ENCODE assay signal across 11 cellular contexts in the genomic region with DNA sequence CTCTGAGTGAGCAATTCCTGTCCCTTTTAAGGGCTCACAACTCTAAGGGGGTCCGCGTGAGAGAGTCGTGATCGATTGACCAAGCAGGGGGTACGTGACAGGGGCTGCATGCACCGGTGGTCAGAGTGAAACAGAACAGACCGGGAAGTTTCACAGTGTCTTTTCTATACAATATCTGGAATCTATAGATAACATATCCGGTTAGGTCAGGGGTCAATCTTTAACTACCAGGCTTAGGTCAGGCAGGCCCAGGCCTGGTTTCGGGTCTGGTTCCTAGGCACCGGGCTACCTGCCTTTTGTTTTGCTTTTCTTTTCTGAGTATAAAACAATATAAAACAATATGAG. TPM values are rescaled to one million over a fixed set of nuclear protein-coding genes. Genes with fewer than 3 reads are reported as not detected.
DNase-seq lines count a peak whose midpoint lies in the region; ATAC-seq and TF ChIP-seq lines count a peak whose summit lies in the region.
"Not testable (repeated sequence)": the region's sequence is repeated elsewhere in the genome, so short reads cannot be mapped to it uniquely, and the experiment has no call there.
"Had no signal": no experiment of that assay in that cellular context is flagged by ENCODE, and none has a peak within 500 bp of the region (broad histone marks: within the 10 kb centered on the region; RNA-seq: fewer than 3 reads in every experiment).

No MANE protein-coding gene starts in this region.

- ATAC-seq in GM19025 (IDR thresholded peaks at IDR 0.05; ENCODE audit: low read depth, unreplicated experiment), result peak; percentile 18
- ATAC-seq in IMR-90 (ENCODE audit: low read depth); activated T-cell treated with anti-CD3 and anti-CD28 coated beads, Interleukin-2, amount 50 U/mL, for 72 hours (replicated peaks in 1 of 2): not testable (repeated sequence)

- not testable (repeated sequence) for H3K79me1 ChIP-seq in IMR-90 (ENCODE audit: low read depth in 1 of 2, low read length in 2 of 2)

- H3K27ac Mint-ChIP-seq in HFFc6; dendritic cell treated with granulocyte-macrophage colony-stimulating factor and Interleukin-4, amounts not matched to agents 40 ng/mL and 50 ng/mL, for 4 days: not testable (repeated sequence)
- peak overlapping the region; percentile 18 for H3K27ac Mint-ChIP-seq in activated T-cell treated with anti-CD3 and anti-CD28 coated beads, Interleukin-2, amount 50 U/mL, for 72 hours
- H3K27ac Mint-ChIP-seq in neural progenitor cell, result peak overlapping the region; percentile 59

- not testable (repeated sequence) for H3K4ac ChIP-seq in IMR-90 (ENCODE audit: low read depth, low read length)

- not testable (repeated sequence) for BruUV-seq in IMR-90 (replicated peaks; lab: Mats Ljungman, UMichigan)

- H3K79me2 ChIP-seq in ACC112 (ENCODE audit: control insufficient read depth, insufficient read depth, low read length, unreplicated experiment); hepatocyte; neural progenitor cell (ENCODE audit: low read depth): not testable (repeated sequence)

- H3K18ac ChIP-seq in IMR-90 (ENCODE audit: low read depth, low read length), result not testable (repeated sequence)

- H3K56ac ChIP-seq in IMR-90 (ENCODE audit: extremely low read depth, insufficient read depth, low read length), result not testable (repeated sequence)

- not testable (repeated sequence) for DNase-seq in HFFc6; IMR-90; activated T-cell treated with anti-CD3 and anti-CD28 coated beads, Interleukin-2, amount 50 U/mL, for 72 hours; hepatocyte (ENCODE audit: low spot score); neural progenitor cell (ENCODE audit: low spot score)

- H3K9me3 Mint-ChIP-seq in HFFc6; activated T-cell treated with anti-CD3 and anti-CD28 coated beads, Interleukin-2, amount 50 U/mL, for 72 hours; neural progenitor cell: not testable (repeated sequence)
- peaks cover 12% of the 10 kb centered on the region for H3K9me3 Mint-ChIP-seq in dendritic cell treated with granulocyte-macrophage colony-stimulating factor and Interleukin-4, amounts not matched to agents 40 ng/mL and 50 ng/mL, for 4 days

- H3K4me3 ChIP-seq in ACC112 (ENCODE audit: low read depth, low read length); IMR-90 (ENCODE audit: insufficient read depth, low read depth, low read length); hepatocyte; neural progenitor cell: not testable (repeated sequence)

- in situ Hi-C loops in IMR-90 (cut with MboI; ENCODE audit: low sequenced_read_pairs), result not testable (repeated sequence)

- not testable (repeated sequence) for H2BK15ac ChIP-seq in IMR-90 (ENCODE audit: low read depth, low read length)

- H4K91ac ChIP-seq in IMR-90 (ENCODE audit: insufficient read depth, low read depth, low read length), result not testable (repeated sequence)

- not testable (repeated sequence) for H3K23ac ChIP-seq in IMR-90 (ENCODE audit: low read depth, low read length)

- not testable (repeated sequence) for TF ChIP-seq POLR2A in IMR-90 (IDR thresholded peaks at IDR 0.05; ENCODE audit: low read depth, low read length)

- H3K4me2 ChIP-seq in IMR-90 (ENCODE audit: low read depth, low read length), result 0 out of 2 replicates have a peak overlapping the region, but pooled peaks have one; percentile 46
- peak overlapping the region; percentile 64 for H3K4me2 ChIP-seq in hepatocyte
- H3K4me2 ChIP-seq in neural progenitor cell, result not testable (repeated sequence)

- not testable (repeated sequence) for H3K27me3 ChIP-seq in ACC112 (ENCODE audit: insufficient read depth, low read length); IMR-90 (ENCODE audit: control insufficient read depth, insufficient read depth, low read length); hepatocyte; neural progenitor cell

- not testable (repeated sequence) for H2BK120ac ChIP-seq in IMR-90 (ENCODE audit: low read depth, low read length)

- not testable (repeated sequence) for H4K20me1 ChIP-seq in IMR-90 (ENCODE audit: insufficient read depth, low read length); hepatocyte (ENCODE audit: insufficient read depth, poor library complexity, severe bottlenecking); neural progenitor cell (ENCODE audit: low read depth)

- not testable (repeated sequence) for TF ChIP-seq CTCF in HFFc6 (IDR thresholded peaks at IDR 0.05); IMR-90 (conservative IDR thresholded peaks at IDR 0.05; ENCODE audit: low read depth, low read length); hepatocyte (IDR thresholded peaks at IDR 0.05; ENCODE audit: poor library complexity); neural progenitor cell (IDR thresholded peaks at IDR 0.05)

- not testable (repeated sequence) for H4K5ac ChIP-seq in IMR-90 (ENCODE audit: low read depth, low read length)

- CTCF ChIA-PET in IMR-90 (lab: Yijun Ruan, JAX), result not testable (repeated sequence)

- H3K36me3 Mint-ChIP-seq in HFFc6 (ENCODE audit: low read depth); activated T-cell treated with anti-CD3 and anti-CD28 coated beads, Interleukin-2, amount 50 U/mL, for 72 hours (ENCODE audit: insufficient read depth in 2 of 2); dendritic cell treated with granulocyte-macrophage colony-stimulating factor and Interleukin-4, amounts not matched to agents 40 ng/mL and 50 ng/mL, for 4 days (ENCODE audit: low read depth); neural progenitor cell: not testable (repeated sequence)

- WGBS in IMR-90 (ENCODE audit: extremely low coverage in 2 of 2, insufficient read length in 1 of 2), 2 experiments, result no CpG with 5 or more reads among the region's 10 CpGs
- WGBS in hepatocyte (ENCODE audit: low lambda C conversion rate, missing lambda C conversion rate), result 41% methylated on average over 10 of the region's 10 CpGs

- H2BK5ac ChIP-seq in IMR-90 (ENCODE audit: low read depth, low read length, poor library complexity, severe bottlenecking), result not testable (repeated sequence)

- not testable (repeated sequence) for H3F3A ChIP-seq in neural progenitor cell (ENCODE audit: low read depth)

- H3K4me3 Mint-ChIP-seq in HFFc6 (peak overlapping the region; percentile 69), neural progenitor cell (peak overlapping the region; percentile 17)
- H3K4me3 Mint-ChIP-seq in activated T-cell treated with anti-CD3 and anti-CD28 coated beads, Interleukin-2, amount 50 U/mL, for 72 hours, result not testable (repeated sequence)
- peak overlapping the region; percentile 30 for H3K4me3 Mint-ChIP-seq in dendritic cell treated with granulocyte-macrophage colony-stimulating factor and Interleukin-4, amounts not matched to agents 40 ng/mL and 50 ng/mL, for 4 days

- not testable (repeated sequence) for H3K14ac ChIP-seq in IMR-90 (replicated peaks; ENCODE audit: low read depth, low read length)

- not testable (repeated sequence) for TF ChIP-seq RAD21 in IMR-90 (IDR thresholded peaks at IDR 0.05; ENCODE audit: low read length)

- H3K9me1 ChIP-seq in IMR-90 (ENCODE audit: insufficient read depth, low read length), result not testable (repeated sequence)

- H3K27ac ChIP-seq in ACC112 (ENCODE audit: low read depth, low read length); IMR-90 (ENCODE audit: insufficient read depth, low read length); hepatocyte; neural progenitor cell: not testable (repeated sequence)

- H2AFZ ChIP-seq in ACC112 (ENCODE audit: low read length, unreplicated experiment), result peak overlapping the region; percentile 84
- peak overlapping the region; percentile 73 for H2AFZ ChIP-seq in IMR-90 (replicated peaks; ENCODE audit: low read length, poor library complexity)
- H2AFZ ChIP-seq in hepatocyte, result peak overlapping the region; percentile 56
- peak overlapping the region; percentile 89 for H2AFZ ChIP-seq in neural progenitor cell (replicated peaks)

- intact Hi-C loops in IMR-90 (cut with micrococcal nuclease); dendritic cell treated with granulocyte-macrophage colony-stimulating factor and Interleukin-4, amounts not matched to agents 40 ng/mL and 50 ng/mL, for 4 days (cut with micrococcal nuclease): not testable (repeated sequence)

- not testable (repeated sequence) for H2BK20ac ChIP-seq in IMR-90 (ENCODE audit: low read depth, low read length)

- not testable (repeated sequence) for H2AK5ac ChIP-seq in IMR-90 (ENCODE audit: low read depth, low read length)

- peak overlapping the region in 1 of 2 experiments; percentile 13; a peak in 1 of 4 replicates for H4K8ac ChIP-seq in IMR-90 (ENCODE audit: low read depth in 2 of 2, low read length in 2 of 2)

- dilution Hi-C loops in IMR-90 (cut with HindIII; ENCODE audit: low sequenced_read_pairs, unreplicated experiment), result not testable (repeated sequence)

- not testable (repeated sequence) for H3K27me3 Mint-ChIP-seq in HFFc6 (ENCODE audit: insufficient read depth); dendritic cell treated with granulocyte-macrophage colony-stimulating factor and Interleukin-4, amounts not matched to agents 40 ng/mL and 50 ng/mL, for 4 days; neural progenitor cell (ENCODE audit: insufficient read depth, low read depth)
- peaks cover 12% of the 10 kb centered on the region for H3K27me3 Mint-ChIP-seq in activated T-cell treated with anti-CD3 and anti-CD28 coated beads, Interleukin-2, amount 50 U/mL, for 72 hours (ENCODE audit: low read depth)

- H3K9me3 ChIP-seq in IMR-90 (ENCODE audit: control insufficient read depth, insufficient read depth, low read length); hepatocyte (ENCODE audit: low read depth); neural progenitor cell (ENCODE audit: low read depth): not testable (repeated sequence)

- not testable (repeated sequence) for H2AK9ac ChIP-seq in IMR-90 (replicated peaks; ENCODE audit: low read depth, low read length, poor library complexity)

- H3K9ac ChIP-seq in IMR-90 (ENCODE audit: low read depth, low read length); neural progenitor cell: not testable (repeated sequence)

- POLR2A ChIA-PET in IMR-90 (lab: Charles Lee; ENCODE audit: unreplicated experiment), result not testable (repeated sequence)

- not testable (repeated sequence) for H3K9me2 ChIP-seq in hepatocyte (replicated peaks; ENCODE audit: insufficient read depth)

- not testable (repeated sequence) for H3K4me1 ChIP-seq in ACC112 (ENCODE audit: control insufficient read depth, insufficient read depth, low read length, unreplicated experiment); IMR-90 (ENCODE audit: control insufficient read depth, insufficient read depth, low read length); hepatocyte (ENCODE audit: insufficient read depth)
- peaks cover 28% of the 10 kb centered on the region for H3K4me1 ChIP-seq in neural progenitor cell

- H3K4me1 Mint-ChIP-seq in HFFc6 (ENCODE audit: low read depth) (peaks cover 15% of the 10 kb centered on the region), neural progenitor cell (peaks cover 41% of the 10 kb centered on the region)
- H3K4me1 Mint-ChIP-seq in activated T-cell treated with anti-CD3 and anti-CD28 coated beads, Interleukin-2, amount 50 U/mL, for 72 hours (ENCODE audit: low read depth), result not testable (repeated sequence)
- peaks cover 10% of the 10 kb centered on the region for H3K4me1 Mint-ChIP-seq in dendritic cell treated with granulocyte-macrophage colony-stimulating factor and Interleukin-4, amounts not matched to agents 40 ng/mL and 50 ng/mL, for 4 days (ENCODE audit: low read depth)

- H3K36me3 ChIP-seq in ACC112 (ENCODE audit: insufficient read depth, low read length); IMR-90 (ENCODE audit: control insufficient read depth, insufficient read depth, low read length); hepatocyte (replicated peaks; ENCODE audit: insufficient read depth, low read depth); neural progenitor cell: not testable (repeated sequence)

RNA-seq across cellular contexts. Expression of a gene that starts 35.3 kb away (rescaled TPM):
- not detected for total RNA-seq in HFFc6 (2021; fragmentation: NEBNext Ultra II Directional; extraction: Animal tissue kit (Norgen Biotek cat#: 25700))
- total RNA-seq in IMR-90 (2012; rRNA removed) (not detected in 2 replicates), hepatocyte (0.92 and 1.1 TPM in 2 replicates), neural progenitor cell (ENCODE audit: low replicate concordance) (16.8 and 27.3 TPM in 2 replicates)
- polyA plus RNA-seq in IMR-90 (2012; rRNA removed) (0.02 TPM in 1 of 2 replicates, not detected in the other), hepatocyte (0.63 and 1.1 TPM in 2 replicates)
- polyA plus RNA-seq in IMR-90 (2012; cell fraction: cytosol; rRNA removed), result not detected in 2 replicates
- 0.02 TPM in 1 of 2 replicates, not detected in the other for polyA plus RNA-seq in IMR-90 (2012; cell fraction: nucleus; rRNA removed; ENCODE audit: low replicate concordance)
- total RNA-seq in activated T-cell treated with anti-CD3 and anti-CD28 coated beads, Interleukin-2, amount 50 U/mL, for 72 hours, result 1 to 10 TPM; 3.8 to 4.1 TPM
- total RNA-seq: CD4-positive, alpha-beta T cell; HepG2; M059J had no signal
